Comparison of ENCODE assay signal across 11 cellular contexts in the genomic region with DNA sequence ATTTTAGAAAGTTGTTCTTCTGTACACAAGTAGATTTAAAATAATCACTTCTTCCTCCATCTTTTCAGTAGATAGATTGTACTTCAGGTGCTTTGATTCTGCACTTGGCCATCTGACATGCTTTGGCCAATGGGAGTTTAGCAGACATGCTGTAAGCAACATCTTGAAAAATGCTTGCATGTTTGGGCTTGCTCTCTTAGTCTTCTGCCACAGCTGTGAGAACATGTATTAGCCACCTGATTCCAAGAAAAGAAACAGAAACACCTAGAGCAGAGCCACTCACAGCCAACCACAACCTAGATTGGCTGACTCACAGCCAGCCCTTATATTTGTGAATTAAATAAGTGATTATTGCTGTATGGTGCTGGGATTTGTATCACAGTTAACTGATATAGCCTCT.
DNase-seq lines count a peak whose midpoint lies in the region; ATAC-seq and TF ChIP-seq lines count a peak whose summit lies in the region.
"Had no signal": no experiment of that assay in that cellular context is flagged by ENCODE, and none has a peak within 500 bp of the region (broad histone marks: within the 10 kb centered on the region; RNA-seq: fewer than 3 reads in every experiment).

No MANE protein-coding gene starts in this region.

- no peak overlapping the region for H3K4me3 ChIP-seq in colonic mucosa

- intact Hi-C loops in colonic mucosa (cut with DNase I), result no loop called here

- H3K4me3 Mint-ChIP-seq in T-cell, result no peak overlapping the region

- H3K27ac ChIP-seq in colonic mucosa, result no peak overlapping the region

- H3K27me3 Mint-ChIP-seq in T-cell, result peaks cover 3 to 20% of the 10 kb centered on the region in 2 donors

- peaks cover 0 to under 1% of the 10 kb centered on the region in 2 donors for H3K36me3 Mint-ChIP-seq in activated naive CD4-positive, alpha-beta T cell treated with anti-CD3 and anti-CD28 coated beads, Interleukin-2, amount 50 U/mL, for 72 hours
- H3K36me3 Mint-ChIP-seq in T-cell, result no peaks in the 10 kb centered on the region

- H3K4me1 Mint-ChIP-seq in T-cell, result no peaks in the 10 kb centered on the region

- ATAC-seq in GM18870 (IDR thresholded peaks at IDR 0.05; ENCODE audit: unreplicated experiment) (peak; percentile 100), GM21447 (IDR thresholded peaks at IDR 0.05; ENCODE audit: unreplicated experiment) (peak; percentile 94), HG03135 (IDR thresholded peaks at IDR 0.05; ENCODE audit: unreplicated experiment) (peak; percentile 97), T-cell (replicated peaks in 1 of 4) (no peak)
- peak; percentile 86 to 100 for ATAC-seq in activated naive CD4-positive, alpha-beta T cell treated with anti-CD3 and anti-CD28 coated beads, Interleukin-2, amount 50 U/mL, for 72 hours

- H3K4me1 ChIP-seq in colonic mucosa, result no peaks in the 10 kb centered on the region

- no peak for TF ChIP-seq CTCF in colonic mucosa (IDR thresholded peaks at IDR 0.05)

- no peaks in the 10 kb centered on the region for H3K36me3 ChIP-seq in colonic mucosa

- POLR2A ChIA-PET in T-cell (lab: Charles Lee) (no interaction called here), HEK293T (lab: Yijun Ruan, JAX) (no interaction called here)

- H3K9me3 Mint-ChIP-seq in activated naive CD4-positive, alpha-beta T cell treated with anti-CD3 and anti-CD28 coated beads, Interleukin-2, amount 50 U/mL, for 72 hours, result peaks cover under 1% of the 10 kb centered on the region in 2 donors
- H3K9me3 Mint-ChIP-seq in T-cell, result no peaks in the 10 kb centered on the region

- H3K9ac ChIP-seq in colonic mucosa (ENCODE audit: low read depth in 2 of 2, low read length in 2 of 2), result no peak overlapping the region

- CTCF ChIA-PET in T-cell (lab: Charles Lee) (no interaction called here), HEK293T (lab: Yijun Ruan, JAX) (no interaction called here)

- H3K9me3 ChIP-seq in colonic mucosa, result no peaks in the 10 kb centered on the region

- no peak overlapping the region for H3K27ac Mint-ChIP-seq in activated naive CD4-positive, alpha-beta T cell treated with anti-CD3 and anti-CD28 coated beads, Interleukin-2, amount 50 U/mL, for 72 hours
- no peak overlapping the region for H3K27ac Mint-ChIP-seq in T-cell

- no peaks in the 10 kb centered on the region for H3K27me3 ChIP-seq in colonic mucosa

- peak in 1 of 2 donors; percentile 13 for DNase-seq in activated naive CD4-positive, alpha-beta T cell treated with anti-CD3 and anti-CD28 coated beads, Interleukin-2, amount 50 U/mL, for 72 hours (ENCODE audit: low spot score in 2 of 2)
- DNase-seq in COR-L47 (lab: John Stamatoyannopoulos, UW) (no peak), T-cell (no peak), HEK293T (ENCODE audit: extremely low spot score) (no peak), colonic mucosa (no peak)
- DNase-seq: DMS153, NCI-H446 treated with DMSO at 0.1 percent for 48 hours, T-helper 9 cell had no signal

TF ChIP-seq in HEK293T, 16 proteins besides CTCF, POLR2A, EP300 and RAD21:
- TF ChIP-seq LEF1 (IDR thresholded peaks at IDR 0.05; ENCODE audit: borderline replicate concordance), result no peak
- TF ChIP-seq HDGF (IDR thresholded peaks at IDR 0.05; ENCODE audit: borderline replicate concordance), result no peak
- TF ChIP-seq BHLHE40 (IDR thresholded peaks at IDR 0.05; ENCODE audit: borderline replicate concordance), result no peak
- TF ChIP-seq FOXM1 (IDR thresholded peaks at IDR 0.05; ENCODE audit: borderline replicate concordance), result no peak
- no peak for TF ChIP-seq FOXK2 (IDR thresholded peaks at IDR 0.05)
- no peak for TF ChIP-seq TARDBP (IDR thresholded peaks at IDR 0.05)
- no peak for TF ChIP-seq ELF4 (IDR thresholded peaks at IDR 0.05)
- TF ChIP-seq, protein P1, sequence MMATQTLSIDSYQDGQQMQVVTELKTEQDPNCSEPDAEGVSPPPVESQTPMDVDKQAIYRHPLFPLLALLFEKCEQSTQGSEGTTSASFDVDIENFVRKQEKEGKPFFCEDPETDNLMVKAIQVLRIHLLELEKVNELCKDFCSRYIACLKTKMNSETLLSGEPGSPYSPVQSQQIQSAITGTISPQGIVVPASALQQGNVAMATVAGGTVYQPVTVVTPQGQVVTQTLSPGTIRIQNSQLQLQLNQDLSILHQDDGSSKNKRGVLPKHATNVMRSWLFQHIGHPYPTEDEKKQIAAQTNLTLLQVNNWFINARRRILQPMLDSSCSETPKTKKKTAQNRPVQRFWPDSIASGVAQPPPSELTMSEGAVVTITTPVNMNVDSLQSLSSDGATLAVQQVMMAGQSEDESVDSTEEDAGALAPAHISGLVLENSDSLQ (IDR thresholded peaks at IDR 0.05), result no peak
- TF ChIP-seq FOXA1 (IDR thresholded peaks at IDR 0.05), result no peak
- TF ChIP-seq SUZ12 (IDR thresholded peaks at IDR 0.05), result no peak
- no peak for TF ChIP-seq CTBP1 (IDR thresholded peaks at IDR 0.05; ENCODE audit: borderline replicate concordance)
- no peak for TF ChIP-seq ARNT (IDR thresholded peaks at IDR 0.05)

Comparison
In these comparisons a context has a peak if more than half of its experiments do, and no peak if none do; other contexts are left out.
1. ATAC-seq: peak in GM18870 (single experiment), GM21447 (single experiment), HG03135 (single experiment) and activated naive CD4-positive, alpha-beta T cell treated with anti-CD3 and anti-CD28 coated beads, Interleukin-2, amount 50 U/mL, for 72 hours (2 of 2); none in T-cell (0 of 4).